ENCODE assay signal across 8 cellular contexts in the genomic region with DNA sequence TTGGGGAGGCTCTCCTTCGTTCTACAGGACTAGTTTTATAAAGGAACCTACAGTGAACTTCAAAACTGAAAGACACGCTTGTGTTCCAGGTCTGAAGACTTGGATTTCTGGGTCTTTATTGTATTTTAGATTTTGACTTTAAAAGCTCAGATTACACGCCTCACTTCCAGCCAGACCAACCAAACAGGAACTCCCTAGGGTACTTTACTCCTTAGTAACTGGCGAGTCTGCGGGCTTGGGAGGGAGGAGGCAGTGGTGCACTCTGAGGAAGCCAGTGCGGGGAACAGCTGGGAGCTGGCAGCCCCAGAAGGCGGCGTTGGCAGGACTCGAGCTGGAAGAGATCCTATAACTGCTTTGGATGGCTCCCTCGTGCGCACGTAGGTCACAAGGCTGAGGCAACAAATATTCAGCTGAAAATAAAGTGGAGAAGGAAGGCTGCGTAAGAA. TPM values are rescaled to one million over a fixed set of nuclear protein-coding genes. Genes with fewer than 3 reads are reported as not detected.
DNase-seq lines count a peak whose midpoint lies in the region; ATAC-seq and FAIRE-seq lines count a peak whose summit lies in the region.

No MANE protein-coding gene starts in this region.

- no peak overlapping the region for H3K27ac Mint-ChIP-seq in immature natural killer cell

- peak overlapping the region; percentile 51 for H3K4me3 ChIP-seq in skeletal muscle cell (ENCODE audit: low read depth, low read length)

- no peaks in the 10 kb centered on the region for H3K9me3 Mint-ChIP-seq in immature natural killer cell

- H3K4me3 Mint-ChIP-seq in immature natural killer cell: peak overlapping the region; percentile 32 to 63 (median 48)

- H3K27me3 Mint-ChIP-seq in immature natural killer cell (ENCODE audit: low read depth in 3 of 3): peaks cover 0 to 8% (median 4%) of the 10 kb centered on the region in 3 donors

- H3K4me1 Mint-ChIP-seq in immature natural killer cell: peaks cover 5 to 7% of the 10 kb centered on the region in 2 donors

- no peak for FAIRE-seq in RCC 7860 (lab: Jason Lieb, UNC)

- DNase-seq in DMS 273 treated with DMSO at 0.1 percent for 48 hours (lab: John Stamatoyannopoulos, UW) (peak; percentile 76), HK-2 (ENCODE audit: unreplicated experiment) (peak; percentile 59), RCC 7860 (ENCODE audit: low spot score) (peak; percentile 21), cerebellar cortex (ENCODE audit: low spot score) (peak; percentile 31), immature natural killer cell (no peak), skeletal muscle cell (ENCODE audit: low read depth) (peak; percentile 71), UCSD-AML1 (lab: John Stamatoyannopoulos, UW; ENCODE audit: unreplicated experiment) (no peak)

- no peak for ATAC-seq in GM19467 (IDR thresholded peaks at IDR 0.05; ENCODE audit: unreplicated experiment)

- no peaks in the 10 kb centered on the region for H3K36me3 Mint-ChIP-seq in immature natural killer cell

RNA-seq across cellular contexts. Expression of a gene that starts 0.4 kb away (rescaled TPM):
- polyA plus RNA-seq in immature natural killer cell: not detected

Comparison
In these comparisons a context has a peak if more than half of its experiments do, and no peak if none do; other contexts are left out.
1. DNase-seq: peak in DMS 273 treated with DMSO at 0.1 percent for 48 hours (single experiment), HK-2 (single experiment), RCC 7860 (single experiment), cerebellar cortex (single experiment) and skeletal muscle cell (single experiment); none in immature natural killer cell (0 of 3) and UCSD-AML1 (single experiment).